ENCODE assay signal across 8 cellular contexts in genomic region chr14:22303589-22304195, GRCh38.
DNase-seq lines count a peak whose midpoint lies in the region; TF ChIP-seq lines count a peak whose summit lies in the region.

No MANE protein-coding gene starts in this region.

- H3K9me3 Mint-ChIP-seq in T-helper 2 cell treated with Interferon-gamma antibody and Interleukin-4, amounts not matched to agents 5 μg/mL and 100 μg/mL, for 36 hours = no peaks in the 10 kb centered on the region
- H3K9me3 Mint-ChIP-seq in chondrocyte (ENCODE audit: low read depth) = no peaks in the 10 kb centered on the region

- H3K36me3 Mint-ChIP-seq in T-helper 2 cell treated with Interferon-gamma antibody and Interleukin-4, amounts not matched to agents 5 μg/mL and 100 μg/mL, for 36 hours (ENCODE audit: low read depth) = no peaks in the 10 kb centered on the region
- H3K36me3 Mint-ChIP-seq in chondrocyte (ENCODE audit: low read depth) = no peaks in the 10 kb centered on the region

- no peaks in the 10 kb centered on the region for H3K27me3 Mint-ChIP-seq in T-helper 2 cell treated with Interferon-gamma antibody and Interleukin-4, amounts not matched to agents 5 μg/mL and 100 μg/mL, for 36 hours (ENCODE audit: low read depth)
- no peaks in the 10 kb centered on the region for H3K27me3 Mint-ChIP-seq in chondrocyte (ENCODE audit: low read depth)

- TF ChIP-seq CTCF in chondrocyte (IDR thresholded peaks at IDR 0.05) = peak; percentile 87

- H3K4me3 Mint-ChIP-seq in T-helper 2 cell treated with Interferon-gamma antibody and Interleukin-4, amounts not matched to agents 5 μg/mL and 100 μg/mL, for 36 hours = peak overlapping the region; percentile 69
- no peak overlapping the region for H3K4me3 Mint-ChIP-seq in chondrocyte (ENCODE audit: unreplicated experiment)

- H3K4me1 Mint-ChIP-seq in T-helper 2 cell treated with Interferon-gamma antibody and Interleukin-4, amounts not matched to agents 5 μg/mL and 100 μg/mL, for 36 hours (ENCODE audit: low read depth) = no peaks in the 10 kb centered on the region
- peaks cover 46% of the 10 kb centered on the region for H3K4me1 Mint-ChIP-seq in chondrocyte (ENCODE audit: low read depth)

- DNase-seq in T-helper 2 cell treated with Interferon-gamma antibody and Interleukin-4, amounts not matched to agents 5 μg/mL and 100 μg/mL, for 36 hours (ENCODE audit: low spot score) = no peak
- DNase-seq in T-helper 2 cell = no peak
- DNase-seq in NCI-H2171 (lab: John Stamatoyannopoulos, UW) = peak; percentile 43
- DNase-seq in chondrocyte (ENCODE audit: low spot score) = no peak
- peak; percentile 48 for DNase-seq in renal cortical epithelial cell (ENCODE audit: low read depth)
- no peak for DNase-seq in amygdala (lab: John Stamatoyannopoulos, UW)
- DNase-seq in effector CD4-positive, alpha-beta T cell = no peak
- DNase-seq in effector CD8-positive, alpha-beta T cell (lab: John Stamatoyannopoulos, UW) = no peak

- H3K27ac Mint-ChIP-seq in T-helper 2 cell treated with Interferon-gamma antibody and Interleukin-4, amounts not matched to agents 5 μg/mL and 100 μg/mL, for 36 hours = peak overlapping the region; percentile 80
- peak overlapping the region; percentile 65 for H3K27ac Mint-ChIP-seq in chondrocyte (ENCODE audit: unreplicated experiment)

Comparison
In these comparisons a context has a peak if more than half of its experiments do, and no peak if none do; other contexts are left out.
1. DNase-seq: peak in NCI-H2171 (single experiment) and renal cortical epithelial cell (single experiment); none in T-helper 2 cell treated with Interferon-gamma antibody and Interleukin-4, amounts not matched to agents 5 μg/mL and 100 μg/mL, for 36 hours (single experiment), T-helper 2 cell (0 of 5), chondrocyte (single experiment), amygdala (0 of 56), effector CD4-positive, alpha-beta T cell (single experiment) and effector CD8-positive, alpha-beta T cell (single experiment).